In the genomic region with DNA sequence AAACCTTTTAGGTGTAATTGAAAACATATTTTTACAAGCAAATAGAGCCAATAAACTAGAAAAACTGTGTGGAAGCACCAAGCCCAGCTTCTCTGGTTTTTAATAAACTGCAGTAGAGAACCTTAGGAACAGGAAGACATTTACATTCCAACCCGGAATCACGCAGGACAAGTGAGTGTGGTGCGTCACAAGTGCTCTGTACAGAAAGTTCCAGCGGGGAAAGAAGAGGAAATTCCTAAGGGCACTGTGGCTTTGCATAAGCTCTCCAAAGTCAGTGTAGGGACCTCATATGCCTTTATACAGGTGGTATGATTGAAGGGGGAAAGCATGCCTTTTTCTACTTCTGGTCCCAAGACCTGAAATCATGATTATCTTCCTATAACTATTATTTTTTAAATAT, we compare ENCODE assay signal across 1 cellular context.
TF ChIP-seq lines count a peak whose summit lies in the region.

No MANE protein-coding gene starts in this region.

TF ChIP-seq in IMR-90, 13 proteins besides CTCF, POLR2A, EP300 and RAD21:
- TF ChIP-seq NFE2L2 (IDR thresholded peaks at IDR 0.05; ENCODE audit: low read depth, low read length), result no peak
- TF ChIP-seq SMC3 (IDR thresholded peaks at IDR 0.05; ENCODE audit: low read depth, low read length), result no peak
- TF ChIP-seq CHD1 (IDR thresholded peaks at IDR 0.05; ENCODE audit: low read depth, low read length), result no peak
- TF ChIP-seq RCOR1 (IDR thresholded peaks at IDR 0.05; ENCODE audit: insufficient replicate concordance, low read length), result no peak
- TF ChIP-seq, protein P1, sequence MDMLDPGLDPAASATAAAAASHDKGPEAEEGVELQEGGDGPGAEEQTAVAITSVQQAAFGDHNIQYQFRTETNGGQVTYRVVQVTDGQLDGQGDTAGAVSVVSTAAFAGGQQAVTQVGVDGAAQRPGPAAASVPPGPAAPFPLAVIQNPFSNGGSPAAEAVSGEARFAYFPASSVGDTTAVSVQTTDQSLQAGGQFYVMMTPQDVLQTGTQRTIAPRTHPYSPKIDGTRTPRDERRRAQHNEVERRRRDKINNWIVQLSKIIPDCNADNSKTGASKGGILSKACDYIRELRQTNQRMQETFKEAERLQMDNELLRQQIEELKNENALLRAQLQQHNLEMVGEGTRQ (IDR thresholded peaks at IDR 0.05; ENCODE audit: low read depth, low read length), result no peak
- no peak for TF ChIP-seq RFX5 (IDR thresholded peaks at IDR 0.05; ENCODE audit: low read depth, low read length)
- no peak for TF ChIP-seq MXI1 (IDR thresholded peaks at IDR 0.05; ENCODE audit: borderline replicate concordance, low read depth, low read length)
- TF ChIP-seq, protein P2, sequence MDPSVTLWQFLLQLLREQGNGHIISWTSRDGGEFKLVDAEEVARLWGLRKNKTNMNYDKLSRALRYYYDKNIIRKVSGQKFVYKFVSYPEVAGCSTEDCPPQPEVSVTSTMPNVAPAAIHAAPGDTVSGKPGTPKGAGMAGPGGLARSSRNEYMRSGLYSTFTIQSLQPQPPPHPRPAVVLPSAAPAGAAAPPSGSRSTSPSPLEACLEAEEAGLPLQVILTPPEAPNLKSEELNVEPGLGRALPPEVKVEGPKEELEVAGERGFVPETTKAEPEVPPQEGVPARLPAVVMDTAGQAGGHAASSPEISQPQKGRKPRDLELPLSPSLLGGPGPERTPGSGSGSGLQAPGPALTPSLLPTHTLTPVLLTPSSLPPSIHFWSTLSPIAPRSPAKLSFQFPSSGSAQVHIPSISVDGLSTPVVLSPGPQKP (IDR thresholded peaks at IDR 0.05; ENCODE audit: borderline replicate concordance, low read depth, low read length), result no peak
- no peak for TF ChIP-seq CEBPB (IDR thresholded peaks at IDR 0.05; ENCODE audit: low read depth, low read length)
- TF ChIP-seq MAZ (IDR thresholded peaks at IDR 0.05; ENCODE audit: borderline replicate concordance, low read depth, low read length), result no peak
- TF ChIP-seq FOS (IDR thresholded peaks at IDR 0.05; ENCODE audit: low read depth, low read length), result no peak
- TF ChIP-seq BHLHE40 (IDR thresholded peaks at IDR 0.05; ENCODE audit: low read depth, low read length), result no peak
- no peak for TF ChIP-seq MAFK (IDR thresholded peaks at IDR 0.05; ENCODE audit: low read depth, low read length)
